Comparison of ENCODE assay signal across 1 cellular context in genomic region chr22:30356392-30357230, GRCh38.
A peak's percentile ranks its signal among the peaks of the same experiment; 100 is the strongest.
TF ChIP-seq lines count a peak whose summit lies in the region.

TSS of gene CCDC157 (plus strand) at chr22:30357007. CDS start at chr22:30366001, 8,994 bp downstream.
TSS of gene SF3A1 (minus strand) at chr22:30356894. CDS start at chr22:30356792, 102 bp downstream.

TF ChIP-seq in K562, 482 proteins besides CTCF, POLR2A, EP300 and RAD21 (continued from another document and continues in another):
- TF ChIP-seq HMGN3 (IDR thresholded peaks at IDR 0.05; ENCODE audit: borderline replicate concordance, extremely low read depth, insufficient read length, low read depth, low read length): peak; percentile 65
- TF ChIP-seq ZNF780A (CRISPR knock-in tag; IDR thresholded peaks at IDR 0.05): no peak
- no peak for TF ChIP-seq ZNF717 (CRISPR knock-in tag; IDR thresholded peaks at IDR 0.05)
- TF ChIP-seq BMI1 (IDR thresholded peaks at IDR 0.05; ENCODE audit: low read length): peak; percentile 73; the same call in 1 of the 2 replicates
- TF ChIP-seq PBX2 (CRISPR knock-in tag; IDR thresholded peaks at IDR 0.05; ENCODE audit: low read depth): no peak
- TF ChIP-seq PBX2 (tag; conservative IDR thresholded peaks at IDR 0.05; ENCODE audit: low read depth): no peak
- no peak for TF ChIP-seq EWSR1 (IDR thresholded peaks at IDR 0.05; ENCODE audit: borderline replicate concordance, low read depth, partially characterized antibody)
- 0 out of 2 replicates have a peak, but pooled peaks have one; percentile 22 for TF ChIP-seq CTBP1 (IDR thresholded peaks at IDR 0.05; ENCODE audit: borderline replicate concordance)
- TF ChIP-seq MXI1 (IDR thresholded peaks at IDR 0.05; ENCODE audit: low read depth, low read length): peak; percentile 76
- no peak for TF ChIP-seq PYGO2 (tag; IDR thresholded peaks at IDR 0.05)
- no peak for TF ChIP-seq RBM34 (IDR thresholded peaks at IDR 0.05; ENCODE audit: borderline replicate concordance, insufficient read depth, low read length)
- TF ChIP-seq BRD4 (IDR thresholded peaks at IDR 0.05): peak; percentile 58; the same call in 1 of the 2 replicates
- TF ChIP-seq XRCC5 (IDR thresholded peaks at IDR 0.05; ENCODE audit: low read depth, low read length): no peak
- TF ChIP-seq RBM25 (IDR thresholded peaks at IDR 0.05; ENCODE audit: low read depth, low read length, severe bottlenecking): peak; percentile 30
- TF ChIP-seq ELF1 (tag; IDR thresholded peaks at IDR 0.05): peak; percentile 88
- TF ChIP-seq EHMT2 (IDR thresholded peaks at IDR 0.05): no peak
- TF ChIP-seq ZNF143 (CRISPR knock-in tag; IDR thresholded peaks at IDR 0.05): peak; percentile 78
- 0 out of 2 replicates have a peak, but pooled peaks have one; percentile 52 for TF ChIP-seq SMAD4 (CRISPR knock-in tag; conservative IDR thresholded peaks at IDR 0.05)
- TF ChIP-seq ZNF79 (CRISPR knock-in tag; IDR thresholded peaks at IDR 0.05; ENCODE audit: low read depth): no peak
- peak; percentile 51 to 83 for TF ChIP-seq MNT (conservative IDR thresholded peaks at IDR 0.05)
- peak; percentile 60 for TF ChIP-seq FIP1L1 (IDR thresholded peaks at IDR 0.05; ENCODE audit: low read depth, low read length, poor library complexity, severe bottlenecking)
- peak; percentile 98 for TF ChIP-seq CREM (IDR thresholded peaks at IDR 0.05; ENCODE audit: low read depth)
- TF ChIP-seq SRSF9 (IDR thresholded peaks at IDR 0.05; ENCODE audit: borderline replicate concordance, low read depth, low read length): no peak
- peak; percentile 83 for TF ChIP-seq KDM5B (IDR thresholded peaks at IDR 0.05; ENCODE audit: insufficient replicate concordance, low read depth, low read length)
- peak; percentile 62 for TF ChIP-seq HNRNPLL (IDR thresholded peaks at IDR 0.05; ENCODE audit: low read depth, low read length, poor library complexity, severe bottlenecking)
- TF ChIP-seq SOX6 (IDR thresholded peaks at IDR 0.05): no peak
- no peak for TF ChIP-seq ZMIZ1 (IDR thresholded peaks at IDR 0.05; ENCODE audit: low read depth in 2 of 2, low read length in 2 of 2)
- TF ChIP-seq TAF1 (IDR thresholded peaks at IDR 0.05; ENCODE audit: control insufficient read depth, extremely low read depth, insufficient read depth, low read length, severe bottlenecking): peak; percentile 63
- peak; percentile 88 for TF ChIP-seq ZBTB5 (IDR thresholded peaks at IDR 0.05)
- 0 out of 2 replicates have a peak, but pooled peaks have one; percentile 19 for TF ChIP-seq JUND (IDR thresholded peaks at IDR 0.05; ENCODE audit: borderline replicate concordance, low read depth, low read length)
- TF ChIP-seq JUND (tag; IDR thresholded peaks at IDR 0.05; ENCODE audit: borderline replicate concordance, low read depth, low read length): no peak
- TF ChIP-seq CSDE1 (IDR thresholded peaks at IDR 0.05): peak in 1 of 2 experiments; percentile 63; a peak in 1 of 4 replicates
- TF ChIP-seq RERE (CRISPR knock-in tag; IDR thresholded peaks at IDR 0.05; ENCODE audit: borderline replicate concordance): no peak
- TF ChIP-seq ZKSCAN1 (IDR thresholded peaks at IDR 0.05; ENCODE audit: low read depth, low read length): no peak
- TF ChIP-seq SIN3A (IDR thresholded peaks at IDR 0.05; ENCODE audit: borderline replicate concordance in 2 of 2, control insufficient read depth in 1 of 2, low read depth in 2 of 2, low read length in 2 of 2): peak; percentile 92 to 96
- TF ChIP-seq FOSL1 (tag; conservative IDR thresholded peaks at IDR 0.05): peak; percentile 30; the same call in 1 of the 2 replicates
- TF ChIP-seq ATF2 (CRISPR knock-in tag; IDR thresholded peaks at IDR 0.05): no peak
- TF ChIP-seq SREBF2 (CRISPR knock-in tag; IDR thresholded peaks at IDR 0.05): no peak
- 0 out of 2 replicates have a peak, but pooled peaks have one; percentile 5 for TF ChIP-seq BHLHE40 (IDR thresholded peaks at IDR 0.05; ENCODE audit: low read length)
- peak; percentile 89 for TF ChIP-seq CXXC5 (CRISPR knock-in tag; IDR thresholded peaks at IDR 0.05)
- TF ChIP-seq PHF8 (IDR thresholded peaks at IDR 0.05; ENCODE audit: borderline replicate concordance, low read length): peak; percentile 93; the same call in 1 of the 2 replicates
- peak; percentile 53; the same call in 1 of the 2 replicates for TF ChIP-seq NR3C1 (CRISPR knock-in tag; IDR thresholded peaks at IDR 0.05)
- 0 out of 2 replicates have a peak, but pooled peaks have one; percentile 19 for TF ChIP-seq GATAD2B (IDR thresholded peaks at IDR 0.05; ENCODE audit: borderline replicate concordance)
- peak; percentile 60; the same call in 1 of the 2 replicates for TF ChIP-seq E2F1 (CRISPR knock-in tag; IDR thresholded peaks at IDR 0.05)
